Comparison of ENCODE assay signal across 16 cellular contexts in genomic region chr13:30824651-30825050, GRCh38.
DNase-seq lines count a peak whose midpoint lies in the region; ATAC-seq and TF ChIP-seq lines count a peak whose summit lies in the region.
"Had no signal": no experiment of that assay in that cellular context is flagged by ENCODE, and none has a peak within 500 bp of the region (broad histone marks: within the 10 kb centered on the region; RNA-seq: fewer than 3 reads in every experiment).

No MANE protein-coding gene starts in this region.

- no TSS peak for BruUV-seq in Panc1 (replicated peaks; lab: Mats Ljungman, UMichigan)

- no peak for ATAC-seq in Panc1
- ATAC-seq in HG02642 (IDR thresholded peaks at IDR 0.05; ENCODE audit: poor library complexity, unreplicated experiment), result no peak
- ATAC-seq in GM19328 (IDR thresholded peaks at IDR 0.05; ENCODE audit: unreplicated experiment), result no peak
- ATAC-seq: PC-3, T-cell had no signal

- no peak overlapping the region for H2AFZ ChIP-seq in mesenchymal stem cell (ENCODE audit: low read depth, low read length)

- no peak overlapping the region for H2BK15ac ChIP-seq in mesenchymal stem cell (ENCODE audit: low read depth, poor library complexity, severe bottlenecking)

- 65% methylated on average over 10 of the region's 10 CpGs for WGBS in mesenchymal stem cell
- 32 to 33% methylated on average over 10 of the region's 10 CpGs for WGBS in sigmoid colon, 2 donors

- peak overlapping the region; percentile 32 for H2AK5ac ChIP-seq in mesenchymal stem cell (ENCODE audit: low read length, severe bottlenecking)

- H3K4me3 ChIP-seq in HEK293 (ENCODE audit: low read depth, low read length) (no peak overlapping the region), Panc1 (ENCODE audit: low read depth in 2 of 2, low read length in 2 of 2) (no peak overlapping the region), mesenchymal stem cell (ENCODE audit: insufficient read depth in 1 of 2, low read depth in 1 of 2, low read length in 2 of 2) (no peak overlapping the region), sigmoid colon (no peak overlapping the region), MG63 (no peak overlapping the region)
- H3K4me3 ChIP-seq: HAP-1, SK-N-MC had no signal

- no peak overlapping the region for H3K23ac ChIP-seq in mesenchymal stem cell (ENCODE audit: low read length in 2 of 2)

- in situ Hi-C loops in Panc1 (cut with HindIII; ENCODE audit: low pct_unique_long_range_greater_than_20kb, low sequenced_read_pairs), result no loop called here

- DNase-seq in Panc1 (ENCODE audit: low read depth, low spot score), result no peak
- DNase-seq in mesenchymal stem cell, result no peak
- peak; percentile 40 for DNase-seq in sigmoid colon
- DNase-seq in MG63, result no peak
- DNase-seq: BE2C; CD8-positive, alpha-beta memory T cell; KG1; NCI-H1092 treated with DMSO at 0.1 percent for 48 hours; NCI-H1694 treated with DMSO at 0.1 percent for 48 hours; PC-3; T-cell had no signal

- H3K9ac ChIP-seq in mesenchymal stem cell (ENCODE audit: low read length), result no peak overlapping the region

- no peak overlapping the region for H2BK5ac ChIP-seq in mesenchymal stem cell (ENCODE audit: low read depth, low read length, poor library complexity, severe bottlenecking)

- H3K4ac ChIP-seq in mesenchymal stem cell (ENCODE audit: low read depth in 1 of 2, low read length in 2 of 2), result no peak overlapping the region

- no peak overlapping the region for H3K14ac ChIP-seq in mesenchymal stem cell (ENCODE audit: low read length in 2 of 2)

- H3K9me3 ChIP-seq in HEK293 (ENCODE audit: control insufficient read depth, insufficient read depth, low read depth, low read length) (no peaks in the 10 kb centered on the region), Panc1 (ENCODE audit: control insufficient read depth, insufficient read depth, low read depth, low read length) (no peaks in the 10 kb centered on the region), mesenchymal stem cell (ENCODE audit: control insufficient read depth, low read length) (no peaks in the 10 kb centered on the region), sigmoid colon (no peaks in the 10 kb centered on the region), MG63 (no peaks in the 10 kb centered on the region)
- H3K9me3 ChIP-seq: BE2C, HAP-1 had no signal

- no peak for TF ChIP-seq CTCF in HEK293 (tag by site-specific recombination; IDR thresholded peaks at IDR 0.05)
- no peak for TF ChIP-seq CTCF in Panc1 (IDR thresholded peaks at IDR 0.05)
- no peak for TF ChIP-seq CTCF in sigmoid colon (IDR thresholded peaks at IDR 0.05)

- POLR2A ChIA-PET in HEK293 (lab: Yijun Ruan, JAX), result no interaction called here
- POLR2A ChIA-PET in Panc1 (lab: Charles Lee), result no interaction called here

- intact Hi-C loops in Panc1 (cut with micrococcal nuclease; ENCODE audit: unreplicated experiment), result no loop called here
- intact Hi-C loops in sigmoid colon (cut with DNase I), result no loop called here

- H3K27me3 ChIP-seq in Panc1 (ENCODE audit: control insufficient read depth, insufficient read depth, low read length), result no peaks in the 10 kb centered on the region
- H3K27me3 ChIP-seq in mesenchymal stem cell (ENCODE audit: control insufficient read depth in 1 of 2, insufficient read depth in 1 of 2, low read length in 2 of 2), result no peaks in the 10 kb centered on the region
- H3K27me3 ChIP-seq in sigmoid colon, result no peaks in the 10 kb centered on the region
- 0 out of 2 replicates have a peak, but pooled peaks cover 3% of the 10 kb centered on the region for H3K27me3 ChIP-seq in MG63
- H3K27me3 ChIP-seq: BE2C had no signal

- H3K4me2 ChIP-seq in mesenchymal stem cell (ENCODE audit: low read length, poor library complexity, severe bottlenecking), result no peak overlapping the region

- no peak overlapping the region for H2BK120ac ChIP-seq in mesenchymal stem cell (ENCODE audit: low read depth, low read length)

- H3K36me3 ChIP-seq in HEK293 (ENCODE audit: control insufficient read depth in 2 of 2, insufficient read depth in 1 of 2, low read length in 2 of 2) (no peaks in the 10 kb centered on the region), Panc1 (ENCODE audit: control insufficient read depth, insufficient read depth, low read length) (no peaks in the 10 kb centered on the region), mesenchymal stem cell (ENCODE audit: control insufficient read depth in 1 of 2, insufficient read depth in 2 of 2, low read depth in 1 of 2, low read length in 2 of 2) (no peaks in the 10 kb centered on the region), sigmoid colon (no peaks in the 10 kb centered on the region), MG63 (no peaks in the 10 kb centered on the region)
- H3K36me3 ChIP-seq: BE2C, HAP-1 had no signal

- H3K4me1 ChIP-seq in HEK293 (ENCODE audit: control insufficient read depth, insufficient read depth, low read length) (peaks cover 3% of the 10 kb centered on the region; the same call in 1 of the 2 replicates), Panc1 (ENCODE audit: control insufficient read depth, insufficient read depth, low read length) (0 out of 2 replicates have a peak, but pooled peaks cover 3% of the 10 kb centered on the region), mesenchymal stem cell (ENCODE audit: control insufficient read depth, insufficient read depth, low read depth, low read length) (peaks cover 8% of the 10 kb centered on the region), sigmoid colon (peaks cover 0 to 4% (median 0%) of the 10 kb centered on the region in 4 donors)
- H3K4me1 ChIP-seq: BE2C, HAP-1 had no signal

- CTCF ChIA-PET in HEK293 (lab: Yijun Ruan, JAX) (no interaction called here), Panc1 (lab: Charles Lee) (no interaction called here)

- H4K91ac ChIP-seq in mesenchymal stem cell (ENCODE audit: low read length), result no peak overlapping the region

- H3K79me1 ChIP-seq in mesenchymal stem cell (replicated peaks; ENCODE audit: low read length, poor library complexity, severe bottlenecking), result no peaks in the 10 kb centered on the region

- no peak overlapping the region for H3K18ac ChIP-seq in mesenchymal stem cell (ENCODE audit: low read depth in 1 of 2, low read length in 2 of 2)

- no peak for TF ChIP-seq POLR2A in sigmoid colon (IDR thresholded peaks at IDR 0.05)

- H2BK12ac ChIP-seq in mesenchymal stem cell (ENCODE audit: low read length in 2 of 2), result no peak overlapping the region

- no peak for TF ChIP-seq EP300 in sigmoid colon (IDR thresholded peaks at IDR 0.05)

- H4K8ac ChIP-seq in mesenchymal stem cell (ENCODE audit: low read length), result no peak overlapping the region

- H3K27ac ChIP-seq in HEK293 (ENCODE audit: extremely low read depth, low read depth, low read length) (no peak overlapping the region), Panc1 (ENCODE audit: low read length) (peak overlapping the region; percentile 18), mesenchymal stem cell (ENCODE audit: low read length, poor library complexity, severe bottlenecking) (no peak overlapping the region), sigmoid colon (no peak overlapping the region)
- H3K27ac ChIP-seq: SK-N-MC had no signal

TF ChIP-seq in HEK293, 187 proteins besides CTCF, POLR2A, EP300 and RAD21:
- TF ChIP-seq ZIC2 (tag by site-specific recombination; IDR thresholded peaks at IDR 0.05), result peak; percentile 51
- TF ChIP-seq BCL11A (tag by site-specific recombination; IDR thresholded peaks at IDR 0.05; ENCODE audit: low read depth), result no peak
